8 cellular contexts compared by ENCODE assay signal in genomic region chr2:86808315-86809161, GRCh38. TPM values are rescaled to one million over a fixed set of nuclear protein-coding genes. Genes with fewer than 3 reads are reported as not detected.
DNase-seq lines count a peak whose midpoint lies in the region; ATAC-seq and TF ChIP-seq lines count a peak whose summit lies in the region.

No MANE protein-coding gene starts in this region.

- H3K27ac Mint-ChIP-seq in nephron = peak overlapping the region in 2 of 3 experiments; percentile 3 to 33

- peaks cover 27% of the 10 kb centered on the region for H3K27me3 Mint-ChIP-seq in nephron (ENCODE audit: low read depth)

- peak overlapping the region; percentile 88 to 92 (median 89) for H3K4me3 Mint-ChIP-seq in nephron

- no peaks in the 10 kb centered on the region for H3K27me3 ChIP-seq in DND-41 (ENCODE audit: insufficient read depth, low read length, poor library complexity)

- H3K79me2 ChIP-seq in DND-41 (ENCODE audit: insufficient read depth, low read length) = no peaks in the 10 kb centered on the region

- H3K4me2 ChIP-seq in DND-41 (ENCODE audit: insufficient read depth, low read length) = peak overlapping the region; percentile 84

- H3K4me3 ChIP-seq in DND-41 (ENCODE audit: low read depth in 1 of 2, low read length in 2 of 2) (peak overlapping the region; percentile 8 to 59; a peak in 3 of 4 replicates), LNCaP clone FGC (ENCODE audit: low read depth, low read length) (peak overlapping the region; percentile 40)

- DNase-seq in DND-41 (peak; percentile 94), H4 (ENCODE audit: low spot score) (peak; percentile 70), LNCaP clone FGC (ENCODE audit: low read depth) (peak; percentile 61), RPMI8226 (peak; percentile 93), fibroblast of the conjunctiva (ENCODE audit: low read depth) (peak; percentile 63)
- peak; percentile 81 for DNase-seq in activated T-helper 9 cell treated with anti-CD3 and anti-CD28 coated beads, Interleukin-2, amount 50 U/mL, for 16 hours (ENCODE audit: low read depth)
- peak; percentile 84 for DNase-seq in stimulated activated naive CD4-positive, alpha-beta T cell treated with Interleukin-2 at 50 U/mL for 16 hours (lab: John Stamatoyannopoulos, UW)

- peak overlapping the region; percentile 55 for H3K9ac ChIP-seq in DND-41 (ENCODE audit: low read depth, low read length)

- no peaks in the 10 kb centered on the region for H3K9me3 ChIP-seq in DND-41 (ENCODE audit: insufficient read depth, low read length, severe bottlenecking)

- H3K36me3 ChIP-seq in DND-41 (ENCODE audit: insufficient read depth, low read length) = no peaks in the 10 kb centered on the region

- peaks cover 5% of the 10 kb centered on the region for H3K4me1 Mint-ChIP-seq in nephron

- no peaks in the 10 kb centered on the region for H3K36me3 Mint-ChIP-seq in nephron (ENCODE audit: low read depth)

- peak; percentile 91 for ATAC-seq in DND-41 (ENCODE audit: insufficient read depth, low read depth)

- H2AFZ ChIP-seq in DND-41 (ENCODE audit: low read depth, low read length) = peak overlapping the region; percentile 95

- H3K27ac ChIP-seq in DND-41 (ENCODE audit: low read length) = peak overlapping the region; percentile 72

- no peaks in the 10 kb centered on the region for H3K9me3 Mint-ChIP-seq in nephron

- TF ChIP-seq CTCF in DND-41 (IDR thresholded peaks at IDR 0.05; ENCODE audit: borderline replicate concordance, extremely low read depth, low read length, poor library complexity, severe bottlenecking) = peak; percentile 99
- peak; percentile 95 for TF ChIP-seq CTCF in LNCaP clone FGC (IDR thresholded peaks at IDR 0.05; ENCODE audit: control insufficient read depth, extremely low read depth, insufficient read depth)
- TF ChIP-seq CTCF in nephron (IDR thresholded peaks at IDR 0.05; ENCODE audit: unreplicated experiment in 3 of 3) = peak; percentile 89 to 94 (median 93)

- peaks cover 20% of the 10 kb centered on the region for H3K4me1 ChIP-seq in DND-41 (ENCODE audit: insufficient read depth, low read length)

- no peaks in the 10 kb centered on the region for H4K20me1 ChIP-seq in DND-41 (ENCODE audit: insufficient read depth, low read length)

RNA-seq across cellular contexts. Expression of gene CD8A, which starts 17.8 kb away (rescaled TPM):
- not detected in 2 replicates for total RNA-seq in H4 (2014; rRNA removed; shearing (Covaris generic))

RNA-seq across cellular contexts. Expression of gene CD8B, which starts 53.1 kb away (rescaled TPM):
- not detected in 2 replicates for total RNA-seq in H4 (2014; rRNA removed; shearing (Covaris generic))

Comparison
In these comparisons a context has a peak if more than half of its experiments do, and no peak if none do; other contexts are left out.
1. Peak in every context shown above with its lines: DNase-seq, ATAC-seq, H3K4me3 ChIP-seq and H3K27ac ChIP-seq.